15 cellular contexts compared by ENCODE assay signal in the genomic region with DNA sequence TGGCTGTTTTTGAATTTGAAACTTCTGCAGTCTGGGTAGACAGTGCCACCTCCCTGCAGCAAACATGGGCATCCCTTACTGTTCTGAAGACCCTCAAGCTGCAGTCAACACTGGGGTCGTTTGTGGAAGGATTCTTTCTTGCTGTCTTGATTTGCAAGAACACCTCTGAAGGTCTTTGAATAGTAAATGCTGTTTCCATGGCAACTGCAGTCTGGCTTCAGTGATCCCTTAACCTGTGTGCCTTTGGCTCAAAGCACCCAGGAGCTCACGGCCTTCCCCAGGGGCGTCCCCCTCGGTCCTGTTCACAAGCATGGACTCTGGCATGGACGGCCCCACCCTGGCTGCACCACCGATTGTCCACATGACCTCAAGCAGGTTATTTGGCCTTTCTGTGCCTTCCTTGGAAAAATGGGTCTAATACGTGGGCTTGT.
DNase-seq lines count a peak whose midpoint lies in the region; ATAC-seq lines count a peak whose summit lies in the region.
"Had no signal": no experiment of that assay in that cellular context is flagged by ENCODE, and none has a peak within 500 bp of the region (broad histone marks: within the 10 kb centered on the region; RNA-seq: fewer than 3 reads in every experiment).

No MANE protein-coding gene starts in this region.

- H3K27me3 Mint-ChIP-seq in stimulated activated memory B cell treated with anti-CD40 and anti-IgM and Interleukin-4, amounts not matched to agents 10 μg/mL and 1 μg/mL and 100 μg/mL, for 72 hours: peaks cover 46% of the 10 kb centered on the region

- H3K4me1 Mint-ChIP-seq in stimulated activated memory B cell treated with anti-CD40 and anti-IgM and Interleukin-4, amounts not matched to agents 10 μg/mL and 1 μg/mL and 100 μg/mL, for 72 hours: peaks cover 51% of the 10 kb centered on the region

- peak; percentile 27 for ATAC-seq in stimulated activated memory B cell treated with anti-CD40 and anti-IgM and Interleukin-4, amounts not matched to agents 10 μg/mL and 1 μg/mL and 100 μg/mL, for 72 hours

- no peak overlapping the region for H3K27ac Mint-ChIP-seq in stimulated activated memory B cell treated with anti-CD40 and anti-IgM and Interleukin-4, amounts not matched to agents 10 μg/mL and 1 μg/mL and 100 μg/mL, for 72 hours

- H3K36me3 Mint-ChIP-seq in stimulated activated memory B cell treated with anti-CD40 and anti-IgM and Interleukin-4, amounts not matched to agents 10 μg/mL and 1 μg/mL and 100 μg/mL, for 72 hours: peaks cover 6% of the 10 kb centered on the region

- DNase-seq in NCI-H524 (lab: John Stamatoyannopoulos, UW) (peak; percentile 12 to 50), NCI-H524 treated with DMSO at 0.1 percent for 48 hours (lab: John Stamatoyannopoulos, UW) (no peak), NCI-H69 (lab: John Stamatoyannopoulos, UW) (peak; percentile 63), iPS-NIHi11 (ENCODE audit: low spot score) (peak; percentile 78), cortex of kidney (lab: John Stamatoyannopoulos, UW) (no peak), SIG-M5 treated with dmso at 0.1 percent for 504 hours (lab: John Stamatoyannopoulos, UW; ENCODE audit: unreplicated experiment) (no peak)
- no peak for DNase-seq in activated CD8-positive, alpha-beta memory T cell treated with anti-CD3 and anti-CD28 coated beads, Interleukin-2, amount 50 U/mL, for 48 hours
- DNase-seq: activated CD4-positive, alpha-beta T cell treated with anti-CD3 and anti-CD28 coated beads, Interleukin-2, amount 50 U/mL, for 48 hours; mesenchymal stem cell; MV-4-11; NCI-H510A treated with DMSO at 0.1 percent for 48 hours; occipital lobe; SHP77 treated with DMSO at 0.1 percent for 48 hours; substantia nigra had no signal

- no peaks in the 10 kb centered on the region for H3K9me3 Mint-ChIP-seq in stimulated activated memory B cell treated with anti-CD40 and anti-IgM and Interleukin-4, amounts not matched to agents 10 μg/mL and 1 μg/mL and 100 μg/mL, for 72 hours

- H3K4me3 Mint-ChIP-seq in stimulated activated memory B cell treated with anti-CD40 and anti-IgM and Interleukin-4, amounts not matched to agents 10 μg/mL and 1 μg/mL and 100 μg/mL, for 72 hours: no peak overlapping the region

Comparison
In these comparisons a context has a peak if more than half of its experiments do, and no peak if none do; other contexts are left out.
1. DNase-seq: peak in NCI-H524 (2 of 2), NCI-H69 (single experiment) and iPS-NIHi11 (single experiment); none in NCI-H524 treated with DMSO at 0.1 percent for 48 hours (single experiment), activated CD8-positive, alpha-beta memory T cell treated with anti-CD3 and anti-CD28 coated beads, Interleukin-2, amount 50 U/mL, for 48 hours (single experiment), cortex of kidney (single experiment) and SIG-M5 treated with dmso at 0.1 percent for 504 hours (single experiment).